Comparison of ENCODE assay signal across 8 cellular contexts in the genomic region with DNA sequence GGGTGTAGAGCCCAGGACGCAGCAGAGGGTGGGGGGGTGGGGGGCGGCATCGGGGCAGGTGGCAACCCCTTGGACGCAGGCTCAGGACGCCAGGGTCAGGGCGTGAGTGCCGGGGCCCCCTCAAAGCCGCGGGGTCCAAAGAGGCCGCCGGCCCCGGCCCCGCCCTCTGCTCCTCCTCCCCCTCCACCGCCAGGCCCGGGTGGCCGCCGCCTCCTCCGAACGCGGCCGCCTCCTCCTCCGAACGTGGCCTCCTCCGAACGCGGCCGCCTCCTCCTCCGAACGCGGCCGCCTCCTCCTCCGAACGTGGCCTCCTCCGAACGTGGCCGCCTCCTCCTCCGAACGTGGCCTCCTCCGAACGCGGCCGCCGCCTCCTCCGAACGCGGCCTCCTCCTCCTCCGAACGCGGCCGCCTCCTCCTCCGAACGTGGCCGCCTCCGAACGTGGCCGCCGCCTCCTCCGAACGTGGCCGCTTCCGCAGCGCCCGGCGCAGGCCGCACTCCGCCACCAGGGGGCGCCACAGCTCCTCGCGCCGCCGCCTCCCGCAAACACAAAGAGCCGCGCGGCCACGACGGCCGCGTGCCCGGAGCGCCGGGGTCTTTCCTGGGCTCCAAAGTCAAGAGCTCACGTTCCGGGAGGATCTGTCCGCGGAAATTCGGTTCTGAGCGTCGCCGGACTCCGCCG. TPM values are rescaled to one million over a fixed set of nuclear protein-coding genes. Genes with fewer than 3 reads are reported as not detected.
DNase-seq lines count a peak whose midpoint lies in the region; ATAC-seq and TF ChIP-seq lines count a peak whose summit lies in the region.

No MANE protein-coding gene starts in this region.

- H2AK5ac ChIP-seq in mesenchymal stem cell (ENCODE audit: low read length, severe bottlenecking): no peak overlapping the region

- H3K4me1 Mint-ChIP-seq in activated CD8-positive, alpha-beta T cell treated with anti-CD3 and anti-CD28 coated beads for 36 hours (ENCODE audit: low read depth): peaks cover 9% of the 10 kb centered on the region

- H3K4me3 ChIP-seq in DOHH2 (ENCODE audit: low read length): peak overlapping the region; percentile 75
- H3K4me3 ChIP-seq in ectodermal cell (ENCODE audit: insufficient read depth, low read depth, low read length): peak overlapping the region; percentile 29
- peak overlapping the region in 1 of 2 experiments; percentile 48 for H3K4me3 ChIP-seq in mesenchymal stem cell (ENCODE audit: insufficient read depth in 1 of 2, low read depth in 1 of 2, low read length in 2 of 2)

- H3K27ac ChIP-seq in DOHH2 (ENCODE audit: low read depth, low read length): no peak overlapping the region
- no peak overlapping the region for H3K27ac ChIP-seq in ectodermal cell (ENCODE audit: insufficient read depth, low read depth, low read length, poor library complexity, severe bottlenecking)
- no peak overlapping the region for H3K27ac ChIP-seq in mesenchymal stem cell (ENCODE audit: low read length, poor library complexity, severe bottlenecking)

- peak; percentile 57 for DNase-seq in NCI-H748 (lab: John Stamatoyannopoulos, UW; ENCODE audit: unreplicated experiment)
- DNase-seq in activated CD8-positive, alpha-beta T cell treated with anti-CD3 and anti-CD28 coated beads for 36 hours: peak; percentile 85
- DNase-seq in mesenchymal stem cell: peak; percentile 76
- peak; percentile 66 to 73 for DNase-seq in stimulated activated CD8-positive, alpha-beta memory T cell treated with anti-CD3 and anti-CD28 coated beads, Interleukin-15, amount 100 ng/mL, for 48 hours (ENCODE audit: low read depth in 2 of 2)

- H3K27me3 Mint-ChIP-seq in activated CD8-positive, alpha-beta T cell treated with anti-CD3 and anti-CD28 coated beads for 36 hours: peaks cover 41% of the 10 kb centered on the region

- H3K4me1 ChIP-seq in DOHH2 (ENCODE audit: control insufficient read depth, low read length) (peaks cover 9% of the 10 kb centered on the region), ectodermal cell (ENCODE audit: control insufficient read depth, insufficient read depth, low read length) (no peaks in the 10 kb centered on the region), mesenchymal stem cell (ENCODE audit: control insufficient read depth, insufficient read depth, low read depth, low read length) (peaks cover 27% of the 10 kb centered on the region)

- H3K18ac ChIP-seq in mesenchymal stem cell (ENCODE audit: low read depth in 1 of 2, low read length in 2 of 2): peak overlapping the region; percentile 66 to 89

- H3K9me3 Mint-ChIP-seq in activated CD8-positive, alpha-beta T cell treated with anti-CD3 and anti-CD28 coated beads for 36 hours: no peaks in the 10 kb centered on the region

- H4K20me1 ChIP-seq in DOHH2 (ENCODE audit: control insufficient read depth, insufficient read depth, low read depth, low read length): no peaks in the 10 kb centered on the region

- peak overlapping the region; percentile 81 for H4K8ac ChIP-seq in mesenchymal stem cell (ENCODE audit: low read length)

- H2BK15ac ChIP-seq in mesenchymal stem cell (ENCODE audit: low read depth, poor library complexity, severe bottlenecking): peak overlapping the region; percentile 56

- no peaks in the 10 kb centered on the region for H3K79me1 ChIP-seq in mesenchymal stem cell (replicated peaks; ENCODE audit: low read length, poor library complexity, severe bottlenecking)

- WGBS in ectodermal cell, 2 experiments: 2 to 3% methylated on average over 92 of the region's 92 CpGs
- WGBS in mesenchymal stem cell: under 1% methylated on average over 65 of the region's 92 CpGs

- H3K9me3 ChIP-seq in DOHH2 (ENCODE audit: control insufficient read depth, insufficient read depth, low read length): no peaks in the 10 kb centered on the region
- H3K9me3 ChIP-seq in ectodermal cell (ENCODE audit: control insufficient read depth, low read length): no peaks in the 10 kb centered on the region
- H3K9me3 ChIP-seq in mesenchymal stem cell (ENCODE audit: control insufficient read depth, low read length): no peaks in the 10 kb centered on the region

- no peak overlapping the region for H3K14ac ChIP-seq in mesenchymal stem cell (ENCODE audit: low read length in 2 of 2)

- no peak overlapping the region for H3K23ac ChIP-seq in mesenchymal stem cell (ENCODE audit: low read length in 2 of 2)

- no peaks in the 10 kb centered on the region for H3K79me2 ChIP-seq in DOHH2 (ENCODE audit: control insufficient read depth, low read length)

- H2AFZ ChIP-seq in mesenchymal stem cell (ENCODE audit: low read depth, low read length): peak overlapping the region; percentile 81

- H3K4me3 Mint-ChIP-seq in activated CD8-positive, alpha-beta T cell treated with anti-CD3 and anti-CD28 coated beads for 36 hours: peak overlapping the region; percentile 66

- no peak overlapping the region for H4K91ac ChIP-seq in mesenchymal stem cell (ENCODE audit: low read length)

- no peaks in the 10 kb centered on the region for H3F3A ChIP-seq in DOHH2 (ENCODE audit: control insufficient read depth, insufficient read depth)

- H3K4me2 ChIP-seq in DOHH2 (ENCODE audit: low read length) (peak overlapping the region; percentile 85), mesenchymal stem cell (ENCODE audit: low read length, poor library complexity, severe bottlenecking) (peak overlapping the region; percentile 74)

- H3K9ac ChIP-seq in mesenchymal stem cell (ENCODE audit: low read length): peak overlapping the region; percentile 61

- no peak overlapping the region for H2BK5ac ChIP-seq in mesenchymal stem cell (ENCODE audit: low read depth, low read length, poor library complexity, severe bottlenecking)

- H3K36me3 ChIP-seq in DOHH2 (ENCODE audit: control insufficient read depth, low read length) (no peaks in the 10 kb centered on the region), ectodermal cell (ENCODE audit: control insufficient read depth, insufficient read depth, low read length) (no peaks in the 10 kb centered on the region), mesenchymal stem cell (ENCODE audit: control insufficient read depth in 1 of 2, insufficient read depth in 2 of 2, low read depth in 1 of 2, low read length in 2 of 2) (peaks cover 0 to 2% of the 10 kb centered on the region in 2 experiments)

- peak overlapping the region; percentile 74 for H2BK120ac ChIP-seq in mesenchymal stem cell (ENCODE audit: low read depth, low read length)

- no peaks in the 10 kb centered on the region for H3K36me3 Mint-ChIP-seq in activated CD8-positive, alpha-beta T cell treated with anti-CD3 and anti-CD28 coated beads for 36 hours (ENCODE audit: low read depth)

- H3K9me2 ChIP-seq in DOHH2 (replicated peaks; ENCODE audit: control insufficient read depth, low read length): no peaks in the 10 kb centered on the region

- H3K27me3 ChIP-seq in DOHH2 (ENCODE audit: control insufficient read depth, low read length) (peaks cover 20% of the 10 kb centered on the region), ectodermal cell (ENCODE audit: control insufficient read depth, insufficient read depth, low read length, poor library complexity, severe bottlenecking) (peaks cover 75% of the 10 kb centered on the region), mesenchymal stem cell (ENCODE audit: control insufficient read depth in 1 of 2, insufficient read depth in 1 of 2, low read length in 2 of 2) (peaks cover 25 to 26% of the 10 kb centered on the region in 2 experiments)

- TF ChIP-seq CTCF in DOHH2 (IDR thresholded peaks at IDR 0.05; ENCODE audit: low read depth, low read length, poor library complexity, severe bottlenecking): peak; percentile 74
- peak; percentile 81 for TF ChIP-seq CTCF in activated CD8-positive, alpha-beta T cell treated with anti-CD3 and anti-CD28 coated beads for 36 hours (IDR thresholded peaks at IDR 0.05)

- POLR2A ChIA-PET in activated CD8-positive, alpha-beta T cell treated with anti-CD3 and anti-CD28 coated beads for 36 hours (lab: Charles Lee): interaction anchor here (0.9 kb wide), 1 partner anchor 60 kb away, joined by 3 read pairs; no protein-coding TSS in a partner anchor

- peak overlapping the region; percentile 64 for H3K27ac Mint-ChIP-seq in activated CD8-positive, alpha-beta T cell treated with anti-CD3 and anti-CD28 coated beads for 36 hours

- intact Hi-C loops in activated CD8-positive, alpha-beta T cell treated with anti-CD3 and anti-CD28 coated beads for 36 hours (cut with micrococcal nuclease): no loop called here

- no peak overlapping the region for H3K4ac ChIP-seq in mesenchymal stem cell (ENCODE audit: low read depth in 1 of 2, low read length in 2 of 2)

- ATAC-seq in HG02840 (IDR thresholded peaks at IDR 0.05; ENCODE audit: low FRiP score, unreplicated experiment): peak; percentile 61
- peak; percentile 90 for ATAC-seq in activated CD8-positive, alpha-beta T cell treated with anti-CD3 and anti-CD28 coated beads for 36 hours
- no peak for ATAC-seq in GM19463 (IDR thresholded peaks at IDR 0.05; ENCODE audit: unreplicated experiment)

- peak overlapping the region in 1 of 2 experiments; percentile 76 for H2BK12ac ChIP-seq in mesenchymal stem cell (ENCODE audit: low read length in 2 of 2)

- CTCF ChIA-PET in activated CD8-positive, alpha-beta T cell treated with anti-CD3 and anti-CD28 coated beads for 36 hours (lab: Charles Lee): interaction anchor here (0.7 to 2.6 kb wide), 10 partner anchors 9 to 78 kb away, joined by 3 to 7 read pairs (median 4); partner anchors contain the start of gene PLEKHN1

RNA-seq across cellular contexts. Expression of gene SAMD11, which starts 19.3 kb away (rescaled TPM):
- not detected for total RNA-seq in activated CD8-positive, alpha-beta T cell treated with anti-CD3 and anti-CD28 coated beads for 36 hours
- 5.1 TPM for polyA plus RNA-seq in ectodermal cell (2013, experiment 1 of 4)
- polyA plus RNA-seq in ectodermal cell (2013, experiment 2 of 4): 4.9 TPM
- 10.0 TPM for polyA plus RNA-seq in ectodermal cell (2013, experiment 3 of 4)
- 10.2 TPM for polyA plus RNA-seq in ectodermal cell (2013, experiment 4 of 4)
- polyA plus RNA-seq in mesenchymal stem cell (2013, experiment 1 of 2): 2.2 TPM
- polyA plus RNA-seq in mesenchymal stem cell (2013, experiment 2 of 2): 1.9 TPM

RNA-seq across cellular contexts. Expression of gene NOC2L, which starts 54.6 kb away (rescaled TPM):
- total RNA-seq in activated CD8-positive, alpha-beta T cell treated with anti-CD3 and anti-CD28 coated beads for 36 hours: 100 to 1,000 TPM; 138 to 139 TPM
- 90.0 TPM for polyA plus RNA-seq in ectodermal cell (2013, experiment 1 of 4)
- 87.3 TPM for polyA plus RNA-seq in ectodermal cell (2013, experiment 2 of 4)
- 58.0 TPM for polyA plus RNA-seq in ectodermal cell (2013, experiment 3 of 4)
- polyA plus RNA-seq in ectodermal cell (2013, experiment 4 of 4): 57.1 TPM
- polyA plus RNA-seq in mesenchymal stem cell (2013, experiment 1 of 2): 32.5 TPM
- 33.0 TPM for polyA plus RNA-seq in mesenchymal stem cell (2013, experiment 2 of 2)

RNA-seq across cellular contexts. Expression of gene KLHL17, which starts 56.0 kb away (rescaled TPM):
- total RNA-seq in activated CD8-positive, alpha-beta T cell treated with anti-CD3 and anti-CD28 coated beads for 36 hours: 10 to 100 TPM; 27.8 to 31.2 TPM
- 27.9 TPM for polyA plus RNA-seq in ectodermal cell (2013, experiment 1 of 4)
- polyA plus RNA-seq in ectodermal cell (2013, experiment 2 of 4): 23.2 TPM
- polyA plus RNA-seq in ectodermal cell (2013, experiment 3 of 4): 24.3 TPM
- polyA plus RNA-seq in ectodermal cell (2013, experiment 4 of 4): 26.7 TPM
- polyA plus RNA-seq in mesenchymal stem cell (2013, experiment 1 of 2): 11.5 TPM
- 12.5 TPM for polyA plus RNA-seq in mesenchymal stem cell (2013, experiment 2 of 2)
